In genomic region chr16:83804366-83804765, GRCh38 we compare ENCODE assay signal across 21 cellular contexts. TPM values are rescaled to one million over a fixed set of nuclear protein-coding genes. Genes with fewer than 3 reads are reported as not detected.
A peak's percentile ranks its signal among the peaks of the same experiment; 100 is the strongest.
DNase-seq lines count a peak whose midpoint lies in the region; ATAC-seq and TF ChIP-seq lines count a peak whose summit lies in the region.
"Had no signal": no experiment of that assay in that cellular context is flagged by ENCODE, and none has a peak within 500 bp of the region (broad histone marks: within the 10 kb centered on the region; RNA-seq: fewer than 3 reads in every experiment).

No MANE protein-coding gene starts in this region.

- intact Hi-C loops in esophagus squamous epithelium (cut with DNase I) (no loop called here), prostate gland (cut with DNase I) (no loop called here)
- intact Hi-C loops in activated CD4-positive, alpha-beta memory T cell treated with anti-CD3 and anti-CD28 coated beads for 36 hours (cut with micrococcal nuclease) = no loop called here

- H3K36me3 ChIP-seq in GM23338 (ENCODE audit: insufficient read depth) (no peaks in the 10 kb centered on the region), esophagus squamous epithelium (no peaks in the 10 kb centered on the region), prostate gland (no peaks in the 10 kb centered on the region)

- no peaks in the 10 kb centered on the region for H4K20me1 ChIP-seq in GM23338 (replicated peaks; ENCODE audit: insufficient read depth)

- no peaks in the 10 kb centered on the region for H3K27me3 ChIP-seq in GM23338 (ENCODE audit: insufficient read depth)
- H3K27me3 ChIP-seq in esophagus squamous epithelium = no peaks in the 10 kb centered on the region
- H3K27me3 ChIP-seq in prostate gland (replicated peaks; ENCODE audit: insufficient read depth) = no peaks in the 10 kb centered on the region

- no peak overlapping the region for H3K4me3 ChIP-seq in GM23338
- no peak overlapping the region for H3K4me3 ChIP-seq in esophagus squamous epithelium
- no peak overlapping the region for H3K4me3 ChIP-seq in prostate gland

- ATAC-seq in GM23338 = no peak
- ATAC-seq: SK-N-SH treated with all-trans-retinoic acid at 6 μM for 48 hours had no signal

- peaks cover 40% of the 10 kb centered on the region for H3K4me1 Mint-ChIP-seq in GM23338
- peaks cover 20% of the 10 kb centered on the region for H3K4me1 Mint-ChIP-seq in activated CD4-positive, alpha-beta memory T cell treated with anti-CD3 and anti-CD28 coated beads for 36 hours (ENCODE audit: low read depth)

- TF ChIP-seq CTCF in GM23338 (conservative IDR thresholded peaks at IDR 0.05; ENCODE audit: low read depth in 2 of 2) (no peak), VCaP (conservative IDR thresholded peaks at IDR 0.05) (no peak), esophagus squamous epithelium (IDR thresholded peaks at IDR 0.05) (no peak), prostate gland (IDR thresholded peaks at IDR 0.05) (no peak)

- H3F3A ChIP-seq in GM23338 (replicated peaks; ENCODE audit: low read depth) = 0 out of 2 replicates have a peak, but pooled peaks cover 4% of the 10 kb centered on the region

- H3K27ac ChIP-seq in GM23338 (ENCODE audit: low read depth) = no peak overlapping the region; the same call in 1 of the 2 replicates
- peak overlapping the region; percentile 97 for H3K27ac ChIP-seq in VCaP
- H3K27ac ChIP-seq in esophagus squamous epithelium = peak overlapping the region; percentile 37 to 84 (median 76)
- H3K27ac ChIP-seq in prostate gland = peak overlapping the region; percentile 64 to 77
- H3K27ac ChIP-seq: KMS-11 had no signal

- H3K27me3 Mint-ChIP-seq in GM23338 (ENCODE audit: insufficient read depth, low read depth, poor library complexity) = peaks cover 10% of the 10 kb centered on the region
- H3K27me3 Mint-ChIP-seq in activated CD4-positive, alpha-beta memory T cell treated with anti-CD3 and anti-CD28 coated beads for 36 hours = peaks cover 3% of the 10 kb centered on the region

- H3K4me1 ChIP-seq in GM23338 (ENCODE audit: insufficient read depth) (peaks cover 40% of the 10 kb centered on the region), esophagus squamous epithelium (peaks cover 16 to 52% (median 19%) of the 10 kb centered on the region in 3 donors), prostate gland (replicated peaks) (peaks cover 3% of the 10 kb centered on the region)

- no peak overlapping the region for H3K4me3 Mint-ChIP-seq in GM23338
- H3K4me3 Mint-ChIP-seq in activated CD4-positive, alpha-beta memory T cell treated with anti-CD3 and anti-CD28 coated beads for 36 hours = no peak overlapping the region

- H3K36me3 Mint-ChIP-seq in GM23338 (ENCODE audit: low read depth) = peaks cover 5% of the 10 kb centered on the region
- peaks cover 7% of the 10 kb centered on the region for H3K36me3 Mint-ChIP-seq in activated CD4-positive, alpha-beta memory T cell treated with anti-CD3 and anti-CD28 coated beads for 36 hours

- peak overlapping the region; percentile 88 for H2AFZ ChIP-seq in GM23338

- DNase-seq in GM23338 (ENCODE audit: low spot score) = no peak
- no peak for DNase-seq in esophagus squamous epithelium (lab: John Stamatoyannopoulos, UW)
- DNase-seq in prostate gland (ENCODE audit: low spot score) = no peak
- no peak for DNase-seq in mucosa of gallbladder (ENCODE audit: low spot score)
- no peak for DNase-seq in T-helper 2 cell
- no peak for DNase-seq in activated CD4-positive, alpha-beta memory T cell treated with anti-CD3 and anti-CD28 coated beads for 36 hours
- DNase-seq: ACHN; CD4-positive, alpha-beta T cell; H7; NCI-H1417; NCI-H187; NCI-H2107; NCI-H2227 treated with DMSO at 0.1 percent for 48 hours; NCI-H510A treated with DMSO at 0.1 percent for 48 hours; NCI-H82; RPMI8226; SIG-M5 had no signal

- no peaks in the 10 kb centered on the region; the same call in 2 of the 3 replicates for H3K9me3 Mint-ChIP-seq in GM23338
- H3K9me3 Mint-ChIP-seq in activated CD4-positive, alpha-beta memory T cell treated with anti-CD3 and anti-CD28 coated beads for 36 hours = no peaks in the 10 kb centered on the region
- H3K9me3 Mint-ChIP-seq: CD4-positive, alpha-beta T cell had no signal

- H3K27ac Mint-ChIP-seq in GM23338 = no peak overlapping the region
- H3K27ac Mint-ChIP-seq in activated CD4-positive, alpha-beta memory T cell treated with anti-CD3 and anti-CD28 coated beads for 36 hours = no peak overlapping the region
- H3K27ac Mint-ChIP-seq: CD4-positive, alpha-beta T cell had no signal

- H3K79me2 ChIP-seq in GM23338 (replicated peaks; ENCODE audit: insufficient read depth) = peaks cover 13% of the 10 kb centered on the region

- 0 out of 2 replicates have a peak overlapping the region, but pooled peaks have one; percentile 29 for H3K4me2 ChIP-seq in GM23338
- H3K4me2 ChIP-seq: KMS-11 had no signal

- peaks cover 6% of the 10 kb centered on the region; the same call in 1 of the 2 replicates for H3K9me2 ChIP-seq in GM23338 (ENCODE audit: insufficient read depth)

- POLR2A ChIA-PET in activated CD4-positive, alpha-beta memory T cell treated with anti-CD3 and anti-CD28 coated beads for 36 hours (lab: Charles Lee) = no interaction called here

- no peaks in the 10 kb centered on the region for H3K9me3 ChIP-seq in esophagus squamous epithelium
- H3K9me3 ChIP-seq in prostate gland = no peaks in the 10 kb centered on the region
- H3K9me3 ChIP-seq: Caco-2 had no signal

- 76 to 95% methylated on average over 2 to 5 of the region's 5 CpGs for WGBS in esophagus squamous epithelium, 2 donors
- 97% methylated on average over 5 of the region's 5 CpGs for WGBS in prostate gland

- CTCF ChIA-PET in activated CD4-positive, alpha-beta memory T cell treated with anti-CD3 and anti-CD28 coated beads for 36 hours (lab: Charles Lee) = no interaction called here

- TF ChIP-seq POLR2A in esophagus squamous epithelium (IDR thresholded peaks at IDR 0.05) (no peak), prostate gland (IDR thresholded peaks at IDR 0.05) (no peak)

TF ChIP-seq in GM23338, 12 proteins besides CTCF, POLR2A, EP300 and RAD21 (continues in another document):
- no peak for TF ChIP-seq JUNB (IDR thresholded peaks at IDR 0.05; ENCODE audit: unreplicated experiment)
- TF ChIP-seq EZH2 (IDR thresholded peaks at IDR 0.05; ENCODE audit: low read depth, unreplicated experiment) = no peak
- no peak for TF ChIP-seq CREB1 (CRISPR knock-in tag; IDR thresholded peaks at IDR 0.05; ENCODE audit: low read depth)
- TF ChIP-seq POLR2AphosphoS5 (IDR thresholded peaks at IDR 0.05; ENCODE audit: low read depth) = no peak
- TF ChIP-seq REST (IDR thresholded peaks at IDR 0.05; ENCODE audit: unreplicated experiment) = no peak

RNA-seq across cellular contexts. Expression of gene HSBP1, which starts 3.4 kb away (rescaled TPM):
- 44.5 and 71.0 TPM in 2 replicates for total RNA-seq in GM23338 (2014; rRNA removed; shearing (Covaris generic))
- polyA plus RNA-seq in GM23338 (2016; fragmentation: Nextera tagmentation; extraction: Ambion mirVana) = 817 and 832 TPM in 2 replicates
- 10 to 100 TPM; 18.2 to 32.4 (median 23.3) TPM for total RNA-seq in esophagus squamous epithelium
- 10 to 100 TPM; 17.4 to 18.7 TPM for total RNA-seq in prostate gland
- 104 TPM for total RNA-seq in mucosa of gallbladder
- total RNA-seq in activated CD4-positive, alpha-beta memory T cell treated with anti-CD3 and anti-CD28 coated beads for 36 hours = 10 to 100 TPM; 70.1 to 74.7 TPM
